ENCODE assay signal across 1 cellular context in genomic region chr17:44733753-44734152, GRCh38.
TF ChIP-seq lines count a peak whose summit lies in the region.

No MANE protein-coding gene starts in this region.

TF ChIP-seq in GM23338, 12 proteins besides CTCF, POLR2A, EP300 and RAD21 (continued from another document):
- no peak for TF ChIP-seq REST (IDR thresholded peaks at IDR 0.05; ENCODE audit: unreplicated experiment)
- TF ChIP-seq ZNF462 (CRISPR knock-in tag; IDR thresholded peaks at IDR 0.05), result no peak
- TF ChIP-seq NANOG (IDR thresholded peaks at IDR 0.05; ENCODE audit: borderline replicate concordance), result no peak
- no peak for TF ChIP-seq ZNF114 (CRISPR knock-in tag; IDR thresholded peaks at IDR 0.05)
- TF ChIP-seq, protein P1, sequence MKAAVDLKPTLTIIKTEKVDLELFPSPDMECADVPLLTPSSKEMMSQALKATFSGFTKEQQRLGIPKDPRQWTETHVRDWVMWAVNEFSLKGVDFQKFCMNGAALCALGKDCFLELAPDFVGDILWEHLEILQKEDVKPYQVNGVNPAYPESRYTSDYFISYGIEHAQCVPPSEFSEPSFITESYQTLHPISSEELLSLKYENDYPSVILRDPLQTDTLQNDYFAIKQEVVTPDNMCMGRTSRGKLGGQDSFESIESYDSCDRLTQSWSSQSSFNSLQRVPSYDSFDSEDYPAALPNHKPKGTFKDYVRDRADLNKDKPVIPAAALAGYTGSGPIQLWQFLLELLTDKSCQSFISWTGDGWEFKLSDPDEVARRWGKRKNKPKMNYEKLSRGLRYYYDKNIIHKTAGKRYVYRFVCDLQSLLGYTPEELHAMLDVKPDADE (IDR thresholded peaks at IDR 0.05), result no peak
- TF ChIP-seq POLR2AphosphoS5 (IDR thresholded peaks at IDR 0.05; ENCODE audit: low read depth), result no peak
- no peak for TF ChIP-seq JUNB (IDR thresholded peaks at IDR 0.05; ENCODE audit: unreplicated experiment)
